16 cellular contexts compared by ENCODE assay signal in genomic region chr3:65575376-65575840, GRCh38.
A peak's percentile ranks its signal among the peaks of the same experiment; 100 is the strongest.
DNase-seq lines count a peak whose midpoint lies in the region; FAIRE-seq and TF ChIP-seq lines count a peak whose summit lies in the region.
"Had no signal": no experiment of that assay in that cellular context is flagged by ENCODE, and none has a peak within 500 bp of the region (broad histone marks: within the 10 kb centered on the region; RNA-seq: fewer than 3 reads in every experiment).

No MANE protein-coding gene starts in this region.

- no peaks in the 10 kb centered on the region for H3K36me3 ChIP-seq in keratinocyte (ENCODE audit: control insufficient read depth in 2 of 2, extremely low read depth in 1 of 2, insufficient read depth in 2 of 2, low read length in 2 of 2)
- H3K36me3 ChIP-seq: tibial artery had no signal

- no peak overlapping the region for H3K4me3 ChIP-seq in keratinocyte (ENCODE audit: control insufficient read depth in 2 of 3, extremely low read depth in 1 of 3, insufficient read depth in 2 of 3, low read depth in 1 of 3, low read length in 3 of 3)
- H3K4me3 ChIP-seq: psoas muscle, tibial artery had no signal

- peak overlapping the region; percentile 9 for H3K4me2 ChIP-seq in keratinocyte (ENCODE audit: control insufficient read depth, extremely low read depth, insufficient read depth, low read depth, low read length)

- H3K9me1 ChIP-seq in keratinocyte (ENCODE audit: control insufficient read depth, extremely low read depth, insufficient read depth, low read length), result no peaks in the 10 kb centered on the region

- H3K27ac ChIP-seq in keratinocyte (ENCODE audit: control insufficient read depth, insufficient read depth, low read length), result peak overlapping the region; percentile 59
- H3K27ac ChIP-seq: C4-2B, psoas muscle had no signal

- TF ChIP-seq CTCF in keratinocyte (optimal IDR thresholded peaks at IDR 0.05 in 1 of 3, IDR thresholded peaks at IDR 0.05 in 1 of 3, conservative IDR thresholded peaks at IDR 0.05 in 1 of 3; ENCODE audit: extremely low read depth in 1 of 3, insufficient read depth in 2 of 3, low read length in 3 of 3), result no peak

- no peaks in the 10 kb centered on the region for H3K9me3 ChIP-seq in keratinocyte (ENCODE audit: control insufficient read depth, low read depth, low read length)

- DNase-seq in AG08396 (ENCODE audit: low spot score) (peak; percentile 23), HT1080 (ENCODE audit: low read depth) (peak; percentile 76), astrocyte of the hippocampus (ENCODE audit: low read depth, low spot score) (peak; percentile 62), keratinocyte (ENCODE audit: low read depth, low spot score) (peak; percentile 81), pons (ENCODE audit: low spot score) (no peak), NCI-H187 (lab: John Stamatoyannopoulos, UW) (no peak)
- no peak for DNase-seq in effector CD4-positive, alpha-beta T cell
- no peak for DNase-seq in activated CD8-positive, alpha-beta memory T cell treated with anti-CD3 and anti-CD28 coated beads, Interleukin-2, amount 50 U/mL, for 4 hours
- DNase-seq: activated CD4-positive, alpha-beta T cell treated with anti-CD3 and anti-CD28 coated beads for 4 hours; midbrain; NCI-H1092; NCI-H524 treated with DMSO at 0.1 percent for 48 hours; psoas muscle; tibial artery had no signal

- H3K4me1 ChIP-seq in keratinocyte (ENCODE audit: control insufficient read depth, extremely low read depth, insufficient read depth, low read length), result peaks cover 20% of the 10 kb centered on the region

- dilution Hi-C loops in keratinocyte (cut with MboI; ENCODE audit: extremely low pct_ligation_motif_present, low sequenced_read_pairs), result no loop called here

- H4K20me1 ChIP-seq in keratinocyte (ENCODE audit: control insufficient read depth, extremely low read depth, insufficient read depth, low read length), result no peaks in the 10 kb centered on the region

- H3K27me3 ChIP-seq in keratinocyte (ENCODE audit: control insufficient read depth, extremely low read depth, insufficient read depth, low read length), result no peaks in the 10 kb centered on the region
- H3K27me3 ChIP-seq: tibial artery had no signal

- no peak overlapping the region for H2AFZ ChIP-seq in keratinocyte (ENCODE audit: control insufficient read depth, low read length)

- no peak overlapping the region for H3K9ac ChIP-seq in keratinocyte (ENCODE audit: control insufficient read depth, extremely low read depth, insufficient read depth, low read length)

- H3K79me2 ChIP-seq in keratinocyte (ENCODE audit: control insufficient read depth, insufficient read depth, low read length), result peaks cover 2% of the 10 kb centered on the region

- FAIRE-seq in keratinocyte (lab: Jason Lieb, UNC), result peak; percentile 74
- FAIRE-seq: GM19239 had no signal

Comparison
In these comparisons a context has a peak if more than half of its experiments do, and no peak if none do; other contexts are left out.
1. DNase-seq: peak in AG08396 (single experiment), HT1080 (single experiment), astrocyte of the hippocampus (single experiment) and keratinocyte (single experiment); none in effector CD4-positive, alpha-beta T cell (single experiment), pons (single experiment), NCI-H187 (0 of 2) and activated CD8-positive, alpha-beta memory T cell treated with anti-CD3 and anti-CD28 coated beads, Interleukin-2, amount 50 U/mL, for 4 hours (single experiment).